Comparison of ENCODE assay signal across 2 cellular contexts in genomic region chr21:21463456-21463855, GRCh38.
TF ChIP-seq lines count a peak whose summit lies in the region.

No MANE protein-coding gene starts in this region.

TF ChIP-seq in endothelial cell of umbilical vein, 7 proteins besides CTCF, POLR2A, EP300 and RAD21 (continued from another document):
- TF ChIP-seq MAX (IDR thresholded peaks at IDR 0.05; ENCODE audit: insufficient read depth, insufficient read length) (no peak), MYC (IDR thresholded peaks at IDR 0.05; ENCODE audit: low read depth, low read length) (no peak), GATA2 (IDR thresholded peaks at IDR 0.05; ENCODE audit: insufficient read depth, insufficient read length, low read depth, low read length) (no peak), EZH2 (IDR thresholded peaks at IDR 0.05; ENCODE audit: borderline replicate concordance, low read depth, low read length, severe bottlenecking) (no peak)

TF ChIP-seq in WTC11, 78 proteins besides CTCF, POLR2A, EP300 and RAD21 (continued from another document):
- no peak for TF ChIP-seq AR (CRISPR knock-in tag; IDR thresholded peaks at IDR 0.05)
- TF ChIP-seq E2F5 (CRISPR knock-in tag; IDR thresholded peaks at IDR 0.05) = no peak
- TF ChIP-seq FOXP4 (CRISPR knock-in tag; IDR thresholded peaks at IDR 0.05) = no peak
- no peak for TF ChIP-seq NR2C2 (CRISPR knock-in tag; IDR thresholded peaks at IDR 0.05)
- TF ChIP-seq NFYB (CRISPR knock-in tag; conservative IDR thresholded peaks at IDR 0.05; ENCODE audit: low read depth) = no peak
- TF ChIP-seq ZNF425 (CRISPR knock-in tag; conservative IDR thresholded peaks at IDR 0.05) = no peak
- no peak for TF ChIP-seq ZNF423 (CRISPR knock-in tag; IDR thresholded peaks at IDR 0.05)
- TF ChIP-seq KAT7 (CRISPR knock-in tag; IDR thresholded peaks at IDR 0.05; ENCODE audit: borderline replicate concordance) = no peak
